In genomic region chr16:83125999-83126568, GRCh38 we compare ENCODE assay signal across 1 cellular context.
TF ChIP-seq lines count a peak whose summit lies in the region.

No MANE protein-coding gene starts in this region.

TF ChIP-seq in HepG2, 621 proteins besides CTCF, POLR2A, EP300 and RAD21:
- TF ChIP-seq ZNF562 (CRISPR knock-in tag; IDR thresholded peaks at IDR 0.05; ENCODE audit: borderline replicate concordance) (peak; percentile 71), CEBPB (IDR thresholded peaks at IDR 0.05; ENCODE audit: borderline replicate concordance, low read depth, low read length) (peak; percentile 20; the same call in 1 of the 2 replicates), ZBTB14 (CRISPR knock-in tag; IDR thresholded peaks at IDR 0.05) (no peak)
